Comparison of ENCODE assay signal across 8 cellular contexts in genomic region chr12:123363385-123363742, GRCh38. TPM values are rescaled to one million over a fixed set of nuclear protein-coding genes. Genes with fewer than 3 reads are reported as not detected.
DNase-seq lines count a peak whose midpoint lies in the region; ATAC-seq and TF ChIP-seq lines count a peak whose summit lies in the region.

No MANE protein-coding gene starts in this region.

- H3K4me3 Mint-ChIP-seq in CD8-positive, alpha-beta T cell, result peak overlapping the region; percentile 90
- H3K4me3 Mint-ChIP-seq in activated naive CD8-positive, alpha-beta T cell treated with anti-CD3 and anti-CD28 coated beads, Interleukin-2, amount 50 U/mL, for 24 hours, result peak overlapping the region; percentile 91

- no peaks in the 10 kb centered on the region for H3K36me3 ChIP-seq in CD8-positive, alpha-beta T cell (ENCODE audit: insufficient read depth, low read length)
- H3K36me3 ChIP-seq in left lung (peaks cover 0 to 4% of the 10 kb centered on the region in 2 donors), tibial artery (no peaks in the 10 kb centered on the region)

- DNase-seq in CD8-positive, alpha-beta T cell, result peak in 1 of 7 experiments; percentile 12
- DNase-seq in HuH-7 (ENCODE audit: low spot score) (peak; percentile 23), left lung (no peak), tibial artery (no peak), T-helper 9 cell (no peak), hippocampal formation (lab: John Stamatoyannopoulos, UW) (no peak), nucleus accumbens (lab: John Stamatoyannopoulos, UW) (no peak)
- DNase-seq in activated naive CD8-positive, alpha-beta T cell treated with anti-CD3 and anti-CD28 coated beads, Interleukin-2, amount 50 U/mL, for 24 hours, result no peak

- ATAC-seq in CD8-positive, alpha-beta T cell, result no peak
- ATAC-seq in activated naive CD8-positive, alpha-beta T cell treated with anti-CD3 and anti-CD28 coated beads, Interleukin-2, amount 50 U/mL, for 24 hours, result no peak
- no peak for ATAC-seq in left lung

- peak overlapping the region; percentile 79 for H3K4me3 ChIP-seq in CD8-positive, alpha-beta T cell (ENCODE audit: low read depth, low read length)
- H3K4me3 ChIP-seq in left lung (peak overlapping the region; percentile 86 to 94), tibial artery (peak overlapping the region; percentile 60 to 94)

- peaks cover 10% of the 10 kb centered on the region for H3K36me3 Mint-ChIP-seq in CD8-positive, alpha-beta T cell
- H3K36me3 Mint-ChIP-seq in activated naive CD8-positive, alpha-beta T cell treated with anti-CD3 and anti-CD28 coated beads, Interleukin-2, amount 50 U/mL, for 24 hours (ENCODE audit: low read depth), result peaks cover 3% of the 10 kb centered on the region

- no peaks in the 10 kb centered on the region for H3K27me3 Mint-ChIP-seq in CD8-positive, alpha-beta T cell (ENCODE audit: low read depth)
- H3K27me3 Mint-ChIP-seq in activated naive CD8-positive, alpha-beta T cell treated with anti-CD3 and anti-CD28 coated beads, Interleukin-2, amount 50 U/mL, for 24 hours, result no peaks in the 10 kb centered on the region

- CTCF ChIA-PET in CD8-positive, alpha-beta T cell (lab: Charles Lee), result no interaction called here

- peaks cover 18% of the 10 kb centered on the region for H3K4me1 ChIP-seq in CD8-positive, alpha-beta T cell (ENCODE audit: insufficient read depth, low read length)
- H3K4me1 ChIP-seq in left lung (peaks cover 14 to 44% of the 10 kb centered on the region in 2 donors), tibial artery (peaks cover 3 to 35% (median 14%) of the 10 kb centered on the region in 4 donors)

- H3K27ac Mint-ChIP-seq in CD8-positive, alpha-beta T cell, result peak overlapping the region; percentile 91
- peak overlapping the region; percentile 88 for H3K27ac Mint-ChIP-seq in activated naive CD8-positive, alpha-beta T cell treated with anti-CD3 and anti-CD28 coated beads, Interleukin-2, amount 50 U/mL, for 24 hours

- POLR2A ChIA-PET in CD8-positive, alpha-beta T cell (lab: Charles Lee), result interaction anchor here (0.6 to 2.4 kb wide), 5 partner anchors 8 to 900 kb away, joined by 3 to 6 read pairs (median 3); partner anchors contain the start of genes KMT5A and SNRNP35

- H3K4me1 Mint-ChIP-seq in CD8-positive, alpha-beta T cell (ENCODE audit: low read depth), result peaks cover 30% of the 10 kb centered on the region
- H3K4me1 Mint-ChIP-seq in activated naive CD8-positive, alpha-beta T cell treated with anti-CD3 and anti-CD28 coated beads, Interleukin-2, amount 50 U/mL, for 24 hours, result peaks cover 26% of the 10 kb centered on the region

- peak overlapping the region; percentile 80 for H3K27ac ChIP-seq in CD8-positive, alpha-beta T cell (ENCODE audit: low read depth, low read length)
- H3K27ac ChIP-seq in left lung (peak overlapping the region; percentile 93 to 96), tibial artery (peak overlapping the region; percentile 94 to 95)

- H3K27me3 ChIP-seq in CD8-positive, alpha-beta T cell (ENCODE audit: insufficient read depth, low read length), result no peaks in the 10 kb centered on the region
- H3K27me3 ChIP-seq in left lung (no peaks in the 10 kb centered on the region), tibial artery (no peaks in the 10 kb centered on the region)

- no peak for TF ChIP-seq CTCF in CD8-positive, alpha-beta T cell (IDR thresholded peaks at IDR 0.05)
- TF ChIP-seq CTCF in left lung (IDR thresholded peaks at IDR 0.05) (no peak), tibial artery (IDR thresholded peaks at IDR 0.05) (no peak)

- intact Hi-C loops in CD8-positive, alpha-beta T cell (cut with DNase I, micrococcal nuclease), result loop anchor here (5.0 to 10.0 kb wide), 5 partner anchors 239 to 1136 kb away; partner anchors contain the start of genes ATP6V0A2 (in 1 of the 2), CCDC62 (in 1 of the 2), DDX55 (in 1 of the 2) and DIABLO (in 1 of the 2)
- intact Hi-C loops in left lung (cut with DNase I) (no loop called here), tibial artery (cut with DNase I; ENCODE audit: low total_unique reads) (loop anchor here (5.0 to 10.0 kb wide), 3 partner anchors 99 to 219 kb away; partner anchors contain the start of gene TMED2)

- H3K9me3 ChIP-seq in CD8-positive, alpha-beta T cell (ENCODE audit: low read length), result no peaks in the 10 kb centered on the region
- H3K9me3 ChIP-seq in left lung (no peaks in the 10 kb centered on the region), tibial artery (no peaks in the 10 kb centered on the region)

- no peaks in the 10 kb centered on the region for H3K9me3 Mint-ChIP-seq in CD8-positive, alpha-beta T cell
- H3K9me3 Mint-ChIP-seq in activated naive CD8-positive, alpha-beta T cell treated with anti-CD3 and anti-CD28 coated beads, Interleukin-2, amount 50 U/mL, for 24 hours, result no peaks in the 10 kb centered on the region

RNA-seq across cellular contexts. Expression of gene SBNO1, which starts 1.3 kb away (rescaled TPM):
- 10 to 100 TPM; 25.4 to 25.9 TPM for total RNA-seq in CD8-positive, alpha-beta T cell
- total RNA-seq in left lung, result 10 to 100 TPM; 26.5 to 32.1 TPM

RNA-seq across cellular contexts. Expression of gene KMT5A, which starts 20.6 kb away (rescaled TPM):
- total RNA-seq in CD8-positive, alpha-beta T cell, result 10 to 100 TPM; 24.6 to 25.4 TPM
- 10 to 100 TPM; 39.7 to 42.4 TPM for total RNA-seq in left lung

Comparison
In these comparisons a context has a peak if more than half of its experiments do, and no peak if none do; other contexts are left out.
1. intact Hi-C loops: an anchor here in CD8-positive, alpha-beta T cell (5.0 to 10.0 kb wide) and tibial artery (5.0 to 10.0 kb wide); none called in left lung.